27 cellular contexts compared by ENCODE assay signal in genomic region chr2:157948856-157949255, GRCh38.
"Had no signal": no experiment of that assay in that cellular context is flagged by ENCODE, and none has a peak within 500 bp of the region (broad histone marks: within the 10 kb centered on the region; RNA-seq: fewer than 3 reads in every experiment).

No MANE protein-coding gene starts in this region.

- ATAC-seq: stimulated activated effector memory CD8-positive, alpha-beta T cell treated with anti-CD3 and anti-CD28 coated beads, Interleukin-12 subunit alpha, Interleukin-12 subunit beta, amount 100 ng/mL, for 72 hours; stimulated activated memory B cell treated with anti-CD40 and anti-IgM and Interleukin-4, amounts not matched to agents 10 μg/mL and 1 μg/mL and 100 μg/mL, for 72 hours; stimulated activated naive B cell treated with anti-CD40 and anti-IgM and Interleukin-4, amounts not matched to agents 10 μg/mL and 1 μg/mL and 100 μg/mL, for 72 hours; stimulated activated naive CD8-positive, alpha-beta T cell treated with anti-CD3 and anti-CD28 coated beads, Interleukin-15, amount 100 ng/mL, for 72 hours; stimulated activated naive CD8-positive, alpha-beta T cell treated with anti-CD3 and anti-CD28 coated beads, Interleukin-15, Interleukin-2, amounts not matched to agents 100 U/mL and 50 U/mL, for 24 hours; upper lobe of right lung had no signal

- H3K27ac ChIP-seq: stomach, suprapubic skin, testis, thoracic aorta, thyroid gland, tibial artery, tibial nerve, transverse colon, upper lobe of left lung, upper lobe of right lung, uterus, vagina had no signal

- H3K4me3 ChIP-seq: stomach, suprapubic skin, testis, thoracic aorta, thyroid gland, tibial artery, tibial nerve, transverse colon, upper lobe of left lung, upper lobe of right lung, uterus, vagina had no signal

- H3K27me3 ChIP-seq: stomach, suprapubic skin, testis, thyroid gland, tibial artery, tibial nerve, transverse colon, upper lobe of left lung, upper lobe of right lung, uterus, vagina had no signal

- H3K4me1 ChIP-seq: stomach, suprapubic skin, testis, tibial artery, tibial nerve, transverse colon, upper lobe of left lung, upper lobe of right lung, uterus, vagina had no signal

- H3K9me3 ChIP-seq: stomach, suprapubic skin, testis, thoracic aorta, thyroid gland, tibial artery, tibial nerve, transverse colon, upper lobe of left lung, upper lobe of right lung, uterus, vagina had no signal

- H3K36me3 ChIP-seq: stomach, suprapubic skin, thoracic aorta, thyroid gland, tibial artery, tibial nerve, transverse colon, upper lobe of left lung, upper lobe of right lung, uterus, vagina had no signal

- DNase-seq: stimulated activated CD4-positive, alpha-beta T cell treated with anti-CD3 and anti-CD28 coated beads, Interleukin-2, amount 100 ng/mL, for 48 hours; stimulated activated CD4-positive, alpha-beta T cell treated with anti-CD3 and anti-CD28 coated beads, Interleukin-4, amount 100 ng/mL, for 1 hour; stimulated activated CD4-positive, alpha-beta T cell treated with anti-CD3 and anti-CD28 coated beads, Interleukin-4, amount 100 ng/mL, for 24 hours; stimulated activated CD4-positive, alpha-beta T cell treated with anti-CD3 and anti-CD28 coated beads, Interleukin-4, amount 100 ng/mL, for 4 hours; stimulated activated CD8-positive, alpha-beta memory T cell treated with anti-CD3 and anti-CD28 coated beads, Interleukin-4, amount 100 ng/mL, for 48 hours; stimulated activated naive B cell treated with anti-CD40 and anti-IgM and Interleukin-4, amounts not matched to agents 10 μg/mL and 1 μg/mL and 100 μg/mL, for 72 hours; stimulated activated naive CD4-positive, alpha-beta T cell; stimulated activated naive CD4-positive, alpha-beta T cell treated with Interleukin-2 at 50 U/mL for 16 hours; stimulated activated naive CD8-positive, alpha-beta T cell treated with anti-CD3 and anti-CD28 coated beads, Interleukin-15, amount 100 ng/mL, for 72 hours; stimulated activated naive CD8-positive, alpha-beta T cell treated with anti-CD3 and anti-CD28 coated beads, Interleukin-15, Interleukin-2, amounts not matched to agents 100 U/mL and 50 U/mL, for 24 hours; stomach; substantia nigra; testis; thyroid gland; tibial artery; transverse colon; trophoblast cell; upper lobe of left lung; upper lobe of right lung; uterus had no signal

- FAIRE-seq: urothelium cell line had no signal
